In genomic region chr12:93202688-93203087, GRCh38 we compare ENCODE assay signal across 23 cellular contexts.
"Had no signal": no experiment of that assay in that cellular context is flagged by ENCODE, and none has a peak within 500 bp of the region (broad histone marks: within the 10 kb centered on the region; RNA-seq: fewer than 3 reads in every experiment).

No MANE protein-coding gene starts in this region.

- H3K9me3 ChIP-seq: esophagus squamous epithelium, gastrocnemius medialis, heart right ventricle, left lung, lower lobe of right lung, mucosa of descending colon had no signal

- H3K4me1 ChIP-seq: left lung, lower lobe of right lung had no signal

- H3K27me3 ChIP-seq: dorsolateral prefrontal cortex, esophagus squamous epithelium, gastrocnemius medialis, heart right ventricle, left lung had no signal

- ATAC-seq: esophagus mucosa, left lung, lower lobe of right lung, mucosa of descending colon had no signal

- H3K36me3 ChIP-seq: esophagus squamous epithelium, gastrocnemius medialis, heart right ventricle, left lung, lower lobe of right lung had no signal

- FAIRE-seq: islet of Langerhans, keratinocyte had no signal

- H3K27ac ChIP-seq: coronary artery, dorsolateral prefrontal cortex, epithelial cell of prostate, esophagus squamous epithelium, left lung, lower lobe of right lung had no signal

- DNase-seq: dorsolateral prefrontal cortex; effector CD4-positive, alpha-beta T cell; effector memory CD4-positive, alpha-beta T cell; erythroblast; esophagus squamous epithelium; foreskin fibroblast; foreskin melanocyte; gastrocnemius medialis; glutamatergic neuron; head of caudate nucleus; hippocampal formation; left cardiac atrium; left lung; lower lobe of right lung; mesenchymal stem cell; mucosa of descending colon; naive B cell had no signal

- H3K4me3 ChIP-seq: coronary artery, dorsolateral prefrontal cortex, esophagus squamous epithelium, gastrocnemius medialis, heart right ventricle, left lung, lower lobe of right lung, mucosa of descending colon had no signal
